ENCODE assay signal across 1 cellular context in the genomic region with DNA sequence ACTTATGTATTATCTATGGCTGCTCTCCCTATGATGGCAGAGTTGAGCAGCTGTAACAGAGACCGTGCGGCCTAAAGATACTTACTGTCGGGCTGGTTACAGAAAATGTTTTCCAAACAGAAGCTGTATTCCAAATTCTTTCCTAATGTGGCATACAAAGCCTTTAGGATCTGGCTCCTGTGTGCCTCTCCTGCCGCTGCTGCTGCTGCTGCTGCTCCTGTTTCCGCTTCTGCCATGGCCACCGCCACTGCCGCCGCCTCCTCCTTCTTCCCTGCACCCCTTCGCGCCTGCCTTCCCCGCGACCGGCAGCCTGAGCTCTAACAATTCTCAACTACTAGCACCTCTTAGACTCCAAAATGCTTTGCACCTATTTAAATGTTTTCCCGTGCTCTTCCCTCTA.
TF ChIP-seq lines count a peak whose summit lies in the region.

No MANE protein-coding gene starts in this region.

TF ChIP-seq in SK-N-SH, 30 proteins besides CTCF, POLR2A, EP300 and RAD21:
- TF ChIP-seq, protein P1, sequence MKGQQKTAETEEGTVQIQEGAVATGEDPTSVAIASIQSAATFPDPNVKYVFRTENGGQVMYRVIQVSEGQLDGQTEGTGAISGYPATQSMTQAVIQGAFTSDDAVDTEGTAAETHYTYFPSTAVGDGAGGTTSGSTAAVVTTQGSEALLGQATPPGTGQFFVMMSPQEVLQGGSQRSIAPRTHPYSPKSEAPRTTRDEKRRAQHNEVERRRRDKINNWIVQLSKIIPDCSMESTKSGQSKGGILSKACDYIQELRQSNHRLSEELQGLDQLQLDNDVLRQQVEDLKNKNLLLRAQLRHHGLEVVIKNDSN (IDR thresholded peaks at IDR 0.05; ENCODE audit: borderline replicate concordance, low read depth): no peak
- TF ChIP-seq, protein P2, sequence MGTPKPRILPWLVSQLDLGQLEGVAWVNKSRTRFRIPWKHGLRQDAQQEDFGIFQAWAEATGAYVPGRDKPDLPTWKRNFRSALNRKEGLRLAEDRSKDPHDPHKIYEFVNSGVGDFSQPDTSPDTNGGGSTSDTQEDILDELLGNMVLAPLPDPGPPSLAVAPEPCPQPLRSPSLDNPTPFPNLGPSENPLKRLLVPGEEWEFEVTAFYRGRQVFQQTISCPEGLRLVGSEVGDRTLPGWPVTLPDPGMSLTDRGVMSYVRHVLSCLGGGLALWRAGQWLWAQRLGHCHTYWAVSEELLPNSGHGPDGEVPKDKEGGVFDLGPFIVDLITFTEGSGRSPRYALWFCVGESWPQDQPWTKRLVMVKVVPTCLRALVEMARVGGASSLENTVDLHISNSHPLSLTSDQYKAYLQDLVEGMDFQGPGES (IDR thresholded peaks at IDR 0.05; ENCODE audit: low read depth, low read length): no peak
- no peak for TF ChIP-seq FOSL2 (IDR thresholded peaks at IDR 0.05; ENCODE audit: borderline replicate concordance, low read depth)
- TF ChIP-seq CHD2 (IDR thresholded peaks at IDR 0.05; ENCODE audit: low read length, partially characterized antibody): no peak
- TF ChIP-seq, protein P3, sequence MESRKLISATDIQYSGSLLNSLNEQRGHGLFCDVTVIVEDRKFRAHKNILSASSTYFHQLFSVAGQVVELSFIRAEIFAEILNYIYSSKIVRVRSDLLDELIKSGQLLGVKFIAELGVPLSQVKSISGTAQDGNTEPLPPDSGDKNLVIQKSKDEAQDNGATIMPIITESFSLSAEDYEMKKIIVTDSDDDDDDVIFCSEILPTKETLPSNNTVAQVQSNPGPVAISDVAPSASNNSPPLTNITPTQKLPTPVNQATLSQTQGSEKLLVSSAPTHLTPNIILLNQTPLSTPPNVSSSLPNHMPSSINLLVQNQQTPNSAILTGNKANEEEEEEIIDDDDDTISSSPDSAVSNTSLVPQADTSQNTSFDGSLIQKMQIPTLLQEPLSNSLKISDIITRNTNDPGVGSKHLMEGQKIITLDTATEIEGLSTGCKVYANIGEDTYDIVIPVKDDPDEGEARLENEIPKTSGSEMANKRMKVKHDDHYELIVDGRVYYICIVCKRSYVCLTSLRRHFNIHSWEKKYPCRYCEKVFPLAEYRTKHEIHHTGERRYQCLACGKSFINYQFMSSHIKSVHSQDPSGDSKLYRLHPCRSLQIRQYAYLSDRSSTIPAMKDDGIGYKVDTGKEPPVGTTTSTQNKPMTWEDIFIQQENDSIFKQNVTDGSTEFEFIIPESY (IDR thresholded peaks at IDR 0.05; ENCODE audit: borderline replicate concordance, low read depth): no peak
- no peak for TF ChIP-seq EZH2phosphoT487 (IDR thresholded peaks at IDR 0.05; ENCODE audit: borderline replicate concordance, low read depth)
- no peak for TF ChIP-seq TAF1 (IDR thresholded peaks at IDR 0.05; ENCODE audit: borderline replicate concordance, low read depth, low read length)
- TF ChIP-seq, protein P4, sequence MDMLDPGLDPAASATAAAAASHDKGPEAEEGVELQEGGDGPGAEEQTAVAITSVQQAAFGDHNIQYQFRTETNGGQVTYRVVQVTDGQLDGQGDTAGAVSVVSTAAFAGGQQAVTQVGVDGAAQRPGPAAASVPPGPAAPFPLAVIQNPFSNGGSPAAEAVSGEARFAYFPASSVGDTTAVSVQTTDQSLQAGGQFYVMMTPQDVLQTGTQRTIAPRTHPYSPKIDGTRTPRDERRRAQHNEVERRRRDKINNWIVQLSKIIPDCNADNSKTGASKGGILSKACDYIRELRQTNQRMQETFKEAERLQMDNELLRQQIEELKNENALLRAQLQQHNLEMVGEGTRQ (IDR thresholded peaks at IDR 0.05; ENCODE audit: borderline replicate concordance, low read depth, low read length): no peak
- no peak for TF ChIP-seq TCF12 (IDR thresholded peaks at IDR 0.05)
- TF ChIP-seq MEF2A (IDR thresholded peaks at IDR 0.05; ENCODE audit: borderline replicate concordance, low read depth): no peak
- TF ChIP-seq GABPA (IDR thresholded peaks at IDR 0.05; ENCODE audit: low read depth): no peak
- no peak for TF ChIP-seq SMC3 (IDR thresholded peaks at IDR 0.05; ENCODE audit: low read depth, low read length)
- no peak for TF ChIP-seq SIN3A (IDR thresholded peaks at IDR 0.05; ENCODE audit: borderline replicate concordance, low read depth, low read length)
- TF ChIP-seq YY1 (IDR thresholded peaks at IDR 0.05; ENCODE audit: low read depth): no peak
- TF ChIP-seq NRF1 (IDR thresholded peaks at IDR 0.05; ENCODE audit: low read depth, low read length): no peak
- TF ChIP-seq FOXJ3 (CRISPR knock-in tag; IDR thresholded peaks at IDR 0.05): no peak
- TF ChIP-seq MXI1 (IDR thresholded peaks at IDR 0.05; ENCODE audit: low read depth, low read length): no peak
- TF ChIP-seq JUND (IDR thresholded peaks at IDR 0.05): no peak
- no peak for TF ChIP-seq ELF1 (IDR thresholded peaks at IDR 0.05)
